ENCODE assay signal across 34 cellular contexts in genomic region chr10:124974131-124974530, GRCh38.
"Had no signal": no experiment of that assay in that cellular context is flagged by ENCODE, and none has a peak within 500 bp of the region (broad histone marks: within the 10 kb centered on the region; RNA-seq: fewer than 3 reads in every experiment).

No MANE protein-coding gene starts in this region.

- H3K27me3 Mint-ChIP-seq: activated B cell treated with CpG ODN at 0.5 μM for 24 hours; activated CD4-positive, alpha-beta memory T cell treated with anti-CD3 and anti-CD28 coated beads for 36 hours; activated naive CD4-positive, alpha-beta T cell treated with anti-CD3 and anti-CD28 coated beads, Interleukin-2, amount 10 ng/mL, durations not matched to agents 7 days and 5 days; activated naive CD8-positive, alpha-beta T cell; activated naive CD8-positive, alpha-beta T cell treated with anti-CD3 and anti-CD28 coated beads, Interleukin-2, amount 50 U/mL, for 24 hours; central memory CD8-positive, alpha-beta T cell had no signal

- H3K9me3 Mint-ChIP-seq: activated B cell treated with CpG ODN at 0.5 μM for 24 hours; activated CD4-positive, alpha-beta memory T cell treated with anti-CD3 and anti-CD28 coated beads for 36 hours; activated naive CD4-positive, alpha-beta T cell treated with anti-CD3 and anti-CD28 coated beads, Interleukin-2, amount 10 ng/mL, durations not matched to agents 7 days and 5 days; activated naive CD8-positive, alpha-beta T cell treated with anti-CD3 and anti-CD28 coated beads, Interleukin-2, amount 50 U/mL, for 24 hours; activated T-cell treated with anti-CD3 and anti-CD28 coated beads, Interleukin-2, amount 50 U/mL, for 4 hours; central memory CD8-positive, alpha-beta T cell had no signal

- H3K4me3 ChIP-seq: K562, PC-9 had no signal

- H3K27me3 ChIP-seq: brain microvascular endothelial cell had no signal

- H3K27ac ChIP-seq: brain microvascular endothelial cell, PC-9, VCaP had no signal

- FAIRE-seq: K562 had no signal

- DNase-seq: activated B cell treated with CpG ODN at 0.5 μM for 24 hours; activated CD4-positive, alpha-beta memory T cell treated with anti-CD3 and anti-CD28 coated beads for 36 hours; activated CD4-positive, alpha-beta T cell treated with anti-CD3 and anti-CD28 coated beads for 4 hours; activated CD4-positive, alpha-beta T cell treated with anti-CD3 and anti-CD28 coated beads, Interleukin-2, amount 50 U/mL, for 1 hour; activated CD4-positive, CD25-positive, alpha-beta regulatory T cell treated with anti-CD3 and anti-CD28 coated beads, Interleukin-2, amount 50 U/mL, for 72 hours; activated CD8-positive, alpha-beta memory T cell treated with anti-CD3 and anti-CD28 coated beads, Interleukin-2, amount 50 U/mL, for 4 hours; activated effector memory CD4-positive, alpha-beta T cell treated with Interleukin-2 at 50 U/mL for 16 hours; activated naive CD4-positive, alpha-beta T cell treated with anti-CD3 and anti-CD28 coated beads, Interleukin-2, amount 10 ng/mL, durations not matched to agents 7 days and 5 days; activated naive CD8-positive, alpha-beta T cell treated with anti-CD3 and anti-CD28 coated beads, Interleukin-2, amount 50 U/mL, for 24 hours; activated T-cell treated with anti-CD3 and anti-CD28 coated beads for 4 hours; activated T-cell treated with anti-CD3 and anti-CD28 coated beads, Interleukin-2, amount 50 U/mL, for 4 hours; anterior cingulate cortex; brain microvascular endothelial cell; NCI-H1092 treated with DMSO at 0.1 percent for 48 hours; NCI-H1417; NCI-H146; NCI-H187; NCI-H2029 treated with DMSO at 0.1 percent for 48 hours; NCI-H2107; NCI-H2171; NCI-H2227 treated with DMSO at 0.1 percent for 48 hours; NCI-H446; NCI-H524; NCI-H69; PC-9; Right ventricle myocardium superior; SW 1271; T-helper 1 cell; T-helper 2 cell; T-helper 9 cell had no signal

- H3K4me3 Mint-ChIP-seq: activated B cell treated with CpG ODN at 0.5 μM for 24 hours; activated CD4-positive, alpha-beta memory T cell treated with anti-CD3 and anti-CD28 coated beads for 36 hours; activated naive CD4-positive, alpha-beta T cell treated with anti-CD3 and anti-CD28 coated beads, Interleukin-2, amount 10 ng/mL, durations not matched to agents 7 days and 5 days; activated naive CD8-positive, alpha-beta T cell; activated naive CD8-positive, alpha-beta T cell treated with anti-CD3 and anti-CD28 coated beads, Interleukin-2, amount 50 U/mL, for 24 hours; activated T-cell treated with anti-CD3 and anti-CD28 coated beads, Interleukin-2, amount 50 U/mL, for 4 hours; central memory CD8-positive, alpha-beta T cell had no signal

- ATAC-seq: activated naive CD8-positive, alpha-beta T cell treated with anti-CD3 and anti-CD28 coated beads, Interleukin-2, amount 50 U/mL, for 24 hours; activated T-cell treated with anti-CD3 and anti-CD28 coated beads, Interleukin-2, amount 50 U/mL, for 4 hours; K562 had no signal

- H3K27ac Mint-ChIP-seq: activated B cell treated with CpG ODN at 0.5 μM for 24 hours; activated CD4-positive, alpha-beta memory T cell treated with anti-CD3 and anti-CD28 coated beads for 36 hours; activated naive CD4-positive, alpha-beta T cell treated with anti-CD3 and anti-CD28 coated beads, Interleukin-2, amount 10 ng/mL, durations not matched to agents 7 days and 5 days; activated naive CD8-positive, alpha-beta T cell; activated naive CD8-positive, alpha-beta T cell treated with anti-CD3 and anti-CD28 coated beads, Interleukin-2, amount 50 U/mL, for 24 hours had no signal
